In the genomic region with DNA sequence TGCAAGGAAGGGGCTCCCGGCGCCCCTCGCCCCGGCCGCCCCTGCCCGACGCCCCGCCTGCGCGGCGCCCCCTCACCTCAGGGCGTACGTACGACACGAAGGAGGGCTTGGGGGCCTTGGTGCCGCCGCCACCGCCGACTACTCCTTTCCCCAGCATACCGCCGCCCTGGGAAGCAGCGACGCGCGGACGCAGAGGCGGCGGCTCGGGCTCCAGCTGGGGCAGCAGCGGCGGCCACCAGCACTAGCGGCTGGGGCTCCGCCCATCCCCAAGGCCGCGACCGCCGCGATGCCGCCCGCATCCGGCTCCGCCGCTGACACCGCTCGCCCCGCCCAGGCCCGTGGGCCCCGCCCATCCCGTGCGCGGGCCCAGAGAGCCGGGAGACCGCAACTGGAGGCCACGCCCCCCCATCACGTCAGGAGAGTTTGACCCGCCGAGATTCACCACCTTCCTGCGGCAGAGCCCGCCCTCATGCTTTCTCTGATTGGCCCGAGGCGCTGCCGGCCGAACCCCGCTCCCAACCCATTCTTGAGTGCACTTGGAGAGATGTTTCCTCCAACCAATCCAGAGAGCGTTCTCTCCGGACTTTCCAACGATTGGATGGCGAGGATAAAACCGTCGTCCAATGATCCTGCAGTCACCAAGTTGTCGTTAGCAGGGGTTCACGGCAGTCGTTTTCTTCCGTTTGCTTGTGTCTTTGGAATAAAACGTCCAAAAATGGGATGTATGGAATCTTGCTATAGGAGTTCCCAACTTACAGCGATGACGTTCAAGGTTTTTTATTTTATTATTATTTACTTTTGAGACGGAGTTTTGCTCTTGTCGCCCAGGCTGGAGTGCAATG, we compare ENCODE assay signal across 8 cellular contexts. TPM values are rescaled to one million over a fixed set of nuclear protein-coding genes. Genes with fewer than 3 reads are reported as not detected.
DNase-seq lines count a peak whose midpoint lies in the region; ATAC-seq and TF ChIP-seq lines count a peak whose summit lies in the region.

A gene with protein sequence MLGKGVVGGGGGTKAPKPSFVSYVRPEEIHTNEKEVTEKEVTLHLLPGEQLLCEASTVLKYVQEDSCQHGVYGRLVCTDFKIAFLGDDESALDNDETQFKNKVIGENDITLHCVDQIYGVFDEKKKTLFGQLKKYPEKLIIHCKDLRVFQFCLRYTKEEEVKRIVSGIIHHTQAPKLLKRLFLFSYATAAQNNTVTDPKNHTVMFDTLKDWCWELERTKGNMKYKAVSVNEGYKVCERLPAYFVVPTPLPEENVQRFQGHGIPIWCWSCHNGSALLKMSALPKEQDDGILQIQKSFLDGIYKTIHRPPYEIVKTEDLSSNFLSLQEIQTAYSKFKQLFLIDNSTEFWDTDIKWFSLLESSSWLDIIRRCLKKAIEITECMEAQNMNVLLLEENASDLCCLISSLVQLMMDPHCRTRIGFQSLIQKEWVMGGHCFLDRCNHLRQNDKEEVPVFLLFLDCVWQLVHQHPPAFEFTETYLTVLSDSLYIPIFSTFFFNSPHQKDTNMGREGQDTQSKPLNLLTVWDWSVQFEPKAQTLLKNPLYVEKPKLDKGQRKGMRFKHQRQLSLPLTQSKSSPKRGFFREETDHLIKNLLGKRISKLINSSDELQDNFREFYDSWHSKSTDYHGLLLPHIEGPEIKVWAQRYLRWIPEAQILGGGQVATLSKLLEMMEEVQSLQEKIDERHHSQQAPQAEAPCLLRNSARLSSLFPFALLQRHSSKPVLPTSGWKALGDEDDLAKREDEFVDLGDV (minus strand): TSS at position 258 of the 842 bp plus-strand sequence. CDS start 101 bp downstream, at position 157.

- peak; percentile 65 for TF ChIP-seq POLR2A in breast epithelium (IDR thresholded peaks at IDR 0.05)

- H3K4me3 ChIP-seq in ACC112 (ENCODE audit: low read depth, low read length) (peak within 1 kb of the TSS; percentile 95), breast epithelium (peak within 1 kb of the TSS; percentile 69 to 100 (median 94)), iPS-18a (ENCODE audit: low read length) (peak within 1 kb of the TSS; percentile 82), skeletal muscle satellite cell (ENCODE audit: low read length) (peak within 1 kb of the TSS; percentile 98)

- H3K4me1 ChIP-seq in ACC112 (ENCODE audit: control insufficient read depth, insufficient read depth, low read length, unreplicated experiment) (peaks cover 8% of the 10 kb centered on the region), breast epithelium (peaks cover 5 to 7% of the 10 kb centered on the region in 2 donors), iPS-18a (ENCODE audit: control insufficient read depth, low read depth, low read length) (peaks cover 10% of the 10 kb centered on the region), skeletal muscle satellite cell (ENCODE audit: control insufficient read depth, insufficient read depth, low read length) (peaks cover 15% of the 10 kb centered on the region)

- peak within 1 kb of the TSS; percentile 77 for H3K9ac ChIP-seq in iPS-18a (ENCODE audit: low read length)
- peak within 1 kb of the TSS; percentile 86 for H3K9ac ChIP-seq in skeletal muscle satellite cell (ENCODE audit: low read depth, low read length)

- peaks cover 36% of the 10 kb centered on the region for H3K79me2 ChIP-seq in ACC112 (ENCODE audit: control insufficient read depth, insufficient read depth, low read length, unreplicated experiment)

- H2AFZ ChIP-seq in ACC112 (ENCODE audit: low read length, unreplicated experiment) = peak within 1 kb of the TSS; percentile 98

- TF ChIP-seq CTCF in VCaP (conservative IDR thresholded peaks at IDR 0.05) (no peak; the same call in 1 of the 2 replicates), breast epithelium (IDR thresholded peaks at IDR 0.05) (no peak)

- H3K9me3 ChIP-seq in breast epithelium = no peaks in the 10 kb centered on the region
- no peaks in the 10 kb centered on the region for H3K9me3 ChIP-seq in iPS-18a (ENCODE audit: control insufficient read depth, low read depth, low read length)
- H3K9me3 ChIP-seq in skeletal muscle satellite cell (replicated peaks; ENCODE audit: low read length) = no peaks in the 10 kb centered on the region

- DNase-seq in NCI-H2196 treated with DMSO at 0.1 percent for 48 hours (lab: John Stamatoyannopoulos, UW; ENCODE audit: unreplicated experiment) (peak; percentile 100), breast epithelium (ENCODE audit: low spot score in 2 of 2) (peak; percentile 99)

- peak within 1 kb of the TSS; percentile 94 for H3K4me2 ChIP-seq in skeletal muscle satellite cell (ENCODE audit: low read length)

- ATAC-seq in GM18870 (IDR thresholded peaks at IDR 0.05; ENCODE audit: unreplicated experiment) = peak; percentile 98
- ATAC-seq in HG03135 (IDR thresholded peaks at IDR 0.05; ENCODE audit: unreplicated experiment) = peak; percentile 95

- H3K36me3 ChIP-seq in ACC112 (ENCODE audit: insufficient read depth, low read length) (no peaks in the 10 kb centered on the region), breast epithelium (no peaks in the 10 kb centered on the region), iPS-18a (ENCODE audit: control insufficient read depth, low read depth, low read length) (no peaks in the 10 kb centered on the region), skeletal muscle satellite cell (ENCODE audit: insufficient read depth, low read length) (no peaks in the 10 kb centered on the region)

- intact Hi-C loops in breast epithelium (cut with DNase I; ENCODE audit: low total_unique reads) = loop anchor here (5.0 to 10.0 kb wide), 2 partner anchors 36 to 78 kb away; no protein-coding TSS in a partner anchor

- no peaks in the 10 kb centered on the region for H3K27me3 ChIP-seq in ACC112 (ENCODE audit: insufficient read depth, low read length)
- no peaks in the 10 kb centered on the region for H3K27me3 ChIP-seq in breast epithelium
- no peaks in the 10 kb centered on the region for H3K27me3 ChIP-seq in iPS-18a (ENCODE audit: control insufficient read depth, insufficient read depth, low read length)
- no peaks in the 10 kb centered on the region for H3K27me3 ChIP-seq in skeletal muscle satellite cell (ENCODE audit: control insufficient read depth, insufficient read depth, low read length)

- H3K27ac ChIP-seq in ACC112 (ENCODE audit: low read depth, low read length) (peak within 1 kb of the TSS; percentile 11; the same call in 1 of the 2 replicates), VCaP (peak within 1 kb of the TSS; percentile 94), breast epithelium (peak within 1 kb of the TSS; percentile 97 to 99), iPS-18a (ENCODE audit: low read length) (peak within 1 kb of the TSS; percentile 62)

RNA-seq across cellular contexts. Expression of the gene that starts here (rescaled TPM):
- 10 to 100 TPM; 40.0 to 61.3 (median 43.0) TPM for total RNA-seq in breast epithelium
- 14.4 and 18.5 TPM in 2 replicates for total RNA-seq in skeletal muscle satellite cell (2012; rRNA removed)

Comparison
In these comparisons a context has a peak if more than half of its experiments do, and no peak if none do; other contexts are left out.
1. Peak in every context shown above with its lines: DNase-seq, ATAC-seq, H3K4me3 ChIP-seq and H3K27ac ChIP-seq.
2. H3K27ac ChIP-seq: peak in every context shown above with its lines; median percentile 98 in breast epithelium; 94 in VCaP; 62 in iPS-18a; 11 in ACC112.